In the genomic region with DNA sequence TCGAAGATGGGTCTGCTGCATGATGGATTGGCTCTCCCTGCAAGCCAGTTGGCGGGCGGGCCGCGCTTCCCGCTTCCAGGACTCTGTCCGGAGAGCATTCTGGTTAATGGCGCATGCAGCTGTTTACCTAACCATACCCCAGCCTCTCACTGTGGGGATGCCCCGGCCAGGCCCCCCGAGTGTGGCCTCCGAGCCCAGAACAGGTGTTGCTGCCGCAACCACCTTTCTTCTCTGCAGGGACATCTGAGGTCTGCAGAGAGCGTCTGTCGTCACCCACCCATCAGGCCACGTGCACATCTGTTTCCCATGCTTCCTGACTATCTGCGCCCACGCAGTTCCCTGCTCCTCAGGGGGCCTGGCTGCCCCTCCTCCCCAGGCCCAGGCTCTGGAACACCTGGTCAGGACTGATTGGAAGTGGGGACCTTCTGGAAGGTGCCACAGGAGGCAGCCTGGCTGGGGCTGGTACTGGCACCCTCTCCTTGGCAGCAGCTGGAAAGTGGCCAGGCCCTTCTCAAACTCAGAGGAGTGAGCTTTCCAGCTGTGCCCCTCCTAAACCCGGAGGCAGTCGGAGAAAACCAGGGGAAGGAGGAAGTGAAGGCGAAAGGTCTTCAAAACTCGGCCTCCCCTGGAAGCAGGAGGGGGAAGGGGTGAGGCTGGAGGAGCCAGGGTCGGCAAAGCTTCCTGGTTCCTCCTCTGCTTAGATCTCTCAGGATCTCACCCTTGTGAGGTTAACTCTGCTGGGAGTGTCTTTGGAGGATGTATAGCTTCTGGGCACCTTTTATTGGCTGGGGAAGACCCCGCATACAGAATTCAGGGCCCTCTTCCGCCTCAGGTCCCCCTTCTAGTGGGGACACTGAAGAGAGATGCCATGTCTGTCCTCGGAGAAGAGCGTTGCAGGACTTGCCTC, we compare ENCODE assay signal across 16 cellular contexts.
DNase-seq lines count a peak whose midpoint lies in the region; ATAC-seq and TF ChIP-seq lines count a peak whose summit lies in the region.
"Had no signal": no experiment of that assay in that cellular context is flagged by ENCODE, and none has a peak within 500 bp of the region (broad histone marks: within the 10 kb centered on the region; RNA-seq: fewer than 3 reads in every experiment).

No MANE protein-coding gene starts in this region.

- H3K36me3 Mint-ChIP-seq in mesothelial cell of epicardium = peaks cover 11% of the 10 kb centered on the region

- peaks cover 38% of the 10 kb centered on the region for H4K20me1 ChIP-seq in hepatocyte (ENCODE audit: insufficient read depth, poor library complexity, severe bottlenecking)

- peaks cover 0 to 41% of the 10 kb centered on the region in 2 experiments; a peak in 1 of 3 replicates for H3K36me3 ChIP-seq in HEK293 (ENCODE audit: control insufficient read depth in 2 of 2, insufficient read depth in 1 of 2, low read length in 2 of 2)
- H3K36me3 ChIP-seq in WERI-Rb-1 = peaks cover 21% of the 10 kb centered on the region
- no peaks in the 10 kb centered on the region for H3K36me3 ChIP-seq in breast epithelium
- no peaks in the 10 kb centered on the region for H3K36me3 ChIP-seq in hepatocyte (replicated peaks; ENCODE audit: insufficient read depth, low read depth)
- H3K36me3 ChIP-seq in upper lobe of left lung = no peaks in the 10 kb centered on the region

- H3K9me3 ChIP-seq in HEK293 (ENCODE audit: control insufficient read depth, insufficient read depth, low read depth, low read length) = no peaks in the 10 kb centered on the region
- no peaks in the 10 kb centered on the region for H3K9me3 ChIP-seq in WERI-Rb-1 (ENCODE audit: severe bottlenecking)
- H3K9me3 ChIP-seq in breast epithelium = no peaks in the 10 kb centered on the region
- H3K9me3 ChIP-seq in hepatocyte (ENCODE audit: low read depth) = no peaks in the 10 kb centered on the region
- no peaks in the 10 kb centered on the region for H3K9me3 ChIP-seq in upper lobe of left lung

- no peaks in the 10 kb centered on the region for H3K9me3 Mint-ChIP-seq in mesothelial cell of epicardium
- H3K9me3 Mint-ChIP-seq: activated CD4-positive, alpha-beta T cell treated with anti-CD3 and anti-CD28 coated beads, Interleukin-2, amount 10 ng/mL, durations not matched to agents 24 days and 14 days had no signal

- TF ChIP-seq POLR2A in breast epithelium (IDR thresholded peaks at IDR 0.05) = no peak
- TF ChIP-seq POLR2A in upper lobe of left lung (IDR thresholded peaks at IDR 0.05) = no peak

- H3K9me2 ChIP-seq in hepatocyte (replicated peaks; ENCODE audit: insufficient read depth) = no peaks in the 10 kb centered on the region

- H2AFZ ChIP-seq in hepatocyte = no peak overlapping the region

- H3K4me1 Mint-ChIP-seq in mesothelial cell of epicardium = peaks cover 57% of the 10 kb centered on the region
- H3K4me1 Mint-ChIP-seq: activated CD4-positive, alpha-beta T cell treated with anti-CD3 and anti-CD28 coated beads, Interleukin-2, amount 10 ng/mL, durations not matched to agents 24 days and 14 days had no signal

- POLR2A ChIA-PET in HEK293 (lab: Yijun Ruan, JAX) = no interaction called here

- peak overlapping the region; percentile 50 for H3K27ac Mint-ChIP-seq in mesothelial cell of epicardium
- H3K27ac Mint-ChIP-seq: activated CD4-positive, alpha-beta T cell treated with anti-CD3 and anti-CD28 coated beads, Interleukin-2, amount 10 ng/mL, durations not matched to agents 24 days and 14 days had no signal

- TF ChIP-seq CTCF in HEK293 (tag by site-specific recombination; IDR thresholded peaks at IDR 0.05) = no peak
- no peak for TF ChIP-seq CTCF in WERI-Rb-1 (IDR thresholded peaks at IDR 0.05; ENCODE audit: low read depth, low read length)
- TF ChIP-seq CTCF in mesothelial cell of epicardium (IDR thresholded peaks at IDR 0.05; ENCODE audit: unreplicated experiment) = no peak
- no peak for TF ChIP-seq CTCF in breast epithelium (IDR thresholded peaks at IDR 0.05)
- no peak for TF ChIP-seq CTCF in hepatocyte (IDR thresholded peaks at IDR 0.05; ENCODE audit: poor library complexity)
- no peak for TF ChIP-seq CTCF in upper lobe of left lung (IDR thresholded peaks at IDR 0.05)

- H3K27me3 ChIP-seq in WERI-Rb-1 (ENCODE audit: insufficient read depth, low read depth, severe bottlenecking) (no peaks in the 10 kb centered on the region), breast epithelium (no peaks in the 10 kb centered on the region), hepatocyte (no peaks in the 10 kb centered on the region), upper lobe of left lung (no peaks in the 10 kb centered on the region)
- H3K27me3 ChIP-seq: brain microvascular endothelial cell had no signal

- H3K4me3 Mint-ChIP-seq in mesothelial cell of epicardium = no peak overlapping the region
- H3K4me3 Mint-ChIP-seq: activated CD4-positive, alpha-beta T cell treated with anti-CD3 and anti-CD28 coated beads, Interleukin-2, amount 10 ng/mL, durations not matched to agents 24 days and 14 days had no signal

- CTCF ChIA-PET in HEK293 (lab: Yijun Ruan, JAX) = interaction anchor here (0.7 kb wide), 1 partner anchor 378 kb away, joined by 3 read pairs; no protein-coding TSS in a partner anchor

- H3K27me3 Mint-ChIP-seq in mesothelial cell of epicardium (ENCODE audit: low read depth) = no peaks in the 10 kb centered on the region

- H3K79me2 ChIP-seq in hepatocyte = peaks cover 90% of the 10 kb centered on the region

- no peak overlapping the region for H3K4me2 ChIP-seq in hepatocyte

- no peak for TF ChIP-seq EP300 in upper lobe of left lung (IDR thresholded peaks at IDR 0.05)

- intact Hi-C loops in breast epithelium (cut with DNase I; ENCODE audit: low total_unique reads) = no loop called here

- H3K4me1 ChIP-seq in HEK293 (ENCODE audit: control insufficient read depth, insufficient read depth, low read length) (peaks cover 9% of the 10 kb centered on the region), breast epithelium (no peaks in the 10 kb centered on the region), hepatocyte (ENCODE audit: insufficient read depth) (peaks cover 32% of the 10 kb centered on the region), upper lobe of left lung (peaks cover 29 to 51% (median 31%) of the 10 kb centered on the region in 4 donors)

- DNase-seq in CMK (ENCODE audit: low read depth) (peak; percentile 56), WERI-Rb-1 (no peak), mesothelial cell of epicardium (ENCODE audit: low spot score in 2 of 2, unreplicated experiment in 2 of 2) (no peak), breast epithelium (ENCODE audit: low spot score in 2 of 2) (no peak), hepatocyte (ENCODE audit: low spot score) (no peak), upper lobe of left lung (no peak), T-helper 2 cell (no peak)
- DNase-seq: activated CD4-positive, alpha-beta T cell treated with anti-CD3 and anti-CD28 coated beads, Interleukin-2, amount 10 ng/mL, durations not matched to agents 24 days and 14 days; activated naive CD4-positive, alpha-beta T cell treated with anti-CD3 and anti-CD28 coated beads, Interleukin-2, amount 50 U/mL, for 16 hours; brain microvascular endothelial cell; DMS153; NCI-H1105 treated with DMSO at 0.1 percent for 48 hours; NCI-H2227 treated with DMSO at 0.1 percent for 48 hours; stimulated activated CD4-positive, alpha-beta T cell treated with anti-CD3 and anti-CD28 coated beads, Interleukin-1b, Interleukin-23, amount 100 ng/mL, for 48 hours; T-helper 9 cell had no signal

- no peak overlapping the region for H3K4me3 ChIP-seq in HEK293 (ENCODE audit: low read depth, low read length)
- H3K4me3 ChIP-seq in WERI-Rb-1 (ENCODE audit: low read depth, low read length) = no peak overlapping the region
- no peak overlapping the region for H3K4me3 ChIP-seq in breast epithelium
- H3K4me3 ChIP-seq in hepatocyte = no peak overlapping the region
- no peak overlapping the region for H3K4me3 ChIP-seq in upper lobe of left lung

- H3K27ac ChIP-seq in HEK293 (ENCODE audit: extremely low read depth, low read depth, low read length) (no peak overlapping the region), WERI-Rb-1 (peak overlapping the region; percentile 40), breast epithelium (no peak overlapping the region), hepatocyte (no peak overlapping the region), upper lobe of left lung (no peak overlapping the region)
- H3K27ac ChIP-seq: brain microvascular endothelial cell had no signal

- no peak for ATAC-seq in upper lobe of left lung (ENCODE audit: low FRiP score in 2 of 2)

- WGBS in hepatocyte (ENCODE audit: low lambda C conversion rate, missing lambda C conversion rate) = 83% methylated on average over 26 of the region's 26 CpGs
- WGBS in upper lobe of left lung, 2 donors = 52 to 65% methylated on average over 10 to 25 of the region's 26 CpGs

TF ChIP-seq in HEK293, 187 proteins besides CTCF, POLR2A, EP300 and RAD21:
- TF ChIP-seq ZNF324 (tag by site-specific recombination; IDR thresholded peaks at IDR 0.05) (no peak), ZBTB26 (tag by site-specific recombination; optimal IDR thresholded peaks at IDR 0.05) (no peak), SP7 (tag by site-specific recombination; IDR thresholded peaks at IDR 0.05) (no peak), EGR2 (tag by site-specific recombination; IDR thresholded peaks at IDR 0.05; ENCODE audit: low read depth) (peak; percentile 42; the same call in 1 of the 2 replicates), ZFHX2 (tag by site-specific recombination; conservative IDR thresholded peaks at IDR 0.05) (peak; percentile 49), ZNF837 (tag by site-specific recombination; IDR thresholded peaks at IDR 0.05) (no peak)
